Comparison of ENCODE assay signal across 8 cellular contexts in genomic region chr15:72375846-72376581, GRCh38. TPM values are rescaled to one million over a fixed set of nuclear protein-coding genes. Genes with fewer than 3 reads are reported as not detected.
DNase-seq lines count a peak whose midpoint lies in the region; ATAC-seq and TF ChIP-seq lines count a peak whose summit lies in the region.

Gene HEXA, minus strand, starts transcription at chr15:72376014. Its CDS starts 42 bp downstream, at chr15:72375972.

- H3K18ac ChIP-seq in IMR-90 (ENCODE audit: low read depth, low read length) = peak within 1 kb of the TSS; percentile 12

- dilution Hi-C loops in IMR-90 (cut with HindIII; ENCODE audit: low sequenced_read_pairs, unreplicated experiment) = no loop called here

- H3K4ac ChIP-seq in IMR-90 (ENCODE audit: low read depth, low read length) = peak within 1 kb of the TSS; percentile 91

- 0 out of 2 replicates have a peak, but pooled peaks cover 2% of the 10 kb centered on the region for H3K9me1 ChIP-seq in IMR-90 (ENCODE audit: insufficient read depth, low read length)

- peak within 1 kb of the TSS; percentile 80 for H4K5ac ChIP-seq in IMR-90 (ENCODE audit: low read depth, low read length)

- H3K9me3 ChIP-seq in IMR-90 (ENCODE audit: control insufficient read depth, insufficient read depth, low read length) (no peaks in the 10 kb centered on the region), OCI-LY7 (ENCODE audit: low read length) (no peaks in the 10 kb centered on the region), mononuclear cell (ENCODE audit: low read depth, low read length) (no peaks in the 10 kb centered on the region)

- H4K91ac ChIP-seq in IMR-90 (ENCODE audit: insufficient read depth, low read depth, low read length) = peak within 1 kb of the TSS; percentile 91

- peak; percentile 87 for ATAC-seq in GM21528 (IDR thresholded peaks at IDR 0.05; ENCODE audit: low FRiP score, unreplicated experiment)
- ATAC-seq in IMR-90 (ENCODE audit: low read depth) = peak; percentile 86

- no peak for TF ChIP-seq RAD21 in IMR-90 (IDR thresholded peaks at IDR 0.05; ENCODE audit: low read length)

- H3K4me3 ChIP-seq in IMR-90 (ENCODE audit: insufficient read depth, low read depth, low read length) (peak within 1 kb of the TSS; percentile 73), OCI-LY7 (ENCODE audit: low read depth, low read length, poor library complexity, severe bottlenecking) (peak within 1 kb of the TSS; percentile 94), epithelial cell of esophagus (ENCODE audit: low read length) (peak within 1 kb of the TSS; percentile 79), mononuclear cell (ENCODE audit: low read length) (peak within 1 kb of the TSS; percentile 84)

- H3K27ac ChIP-seq in IMR-90 (ENCODE audit: insufficient read depth, low read length) (peak within 1 kb of the TSS; percentile 73), OCI-LY7 (ENCODE audit: low read depth, low read length, poor library complexity, severe bottlenecking) (peak within 1 kb of the TSS; percentile 57)

- BruUV-seq in IMR-90 (replicated peaks; lab: Mats Ljungman, UMichigan) = no TSS peak
- TSS peak; percentile 96 for BruUV-seq in OCI-LY7 (replicated peaks; lab: Mats Ljungman, UMichigan)

- in situ Hi-C loops in IMR-90 (cut with MboI; ENCODE audit: low sequenced_read_pairs) = no loop called here

- peak within 1 kb of the TSS; percentile 26; the same call in 1 of the 2 replicates for H2AK5ac ChIP-seq in IMR-90 (ENCODE audit: low read depth, low read length)

- H2BK20ac ChIP-seq in IMR-90 (ENCODE audit: low read depth, low read length) = peak within 1 kb of the TSS; percentile 16; the same call in 1 of the 2 replicates

- 0 out of 2 replicates have a peak, but pooled peaks cover 3% of the 10 kb centered on the region for H4K20me1 ChIP-seq in IMR-90 (ENCODE audit: insufficient read depth, low read length)
- H4K20me1 ChIP-seq in OCI-LY7 (ENCODE audit: insufficient read depth, low read length) = no peaks in the 10 kb centered on the region

- H2BK120ac ChIP-seq in IMR-90 (ENCODE audit: low read depth, low read length) = peak within 1 kb of the TSS; percentile 66

- H3K27me3 ChIP-seq in IMR-90 (ENCODE audit: control insufficient read depth, insufficient read depth, low read length) (peaks cover 4% of the 10 kb centered on the region), mononuclear cell (ENCODE audit: insufficient read depth, low read length) (no peaks in the 10 kb centered on the region)

- H3K36me3 ChIP-seq in IMR-90 (ENCODE audit: control insufficient read depth, insufficient read depth, low read length) (0 out of 2 replicates have a peak, but pooled peaks cover 2% of the 10 kb centered on the region), OCI-LY7 (ENCODE audit: insufficient read depth, low read length) (no peaks in the 10 kb centered on the region)

- H3K4me1 ChIP-seq in IMR-90 (ENCODE audit: control insufficient read depth, insufficient read depth, low read length) = no peaks in the 10 kb centered on the region
- H3K4me1 ChIP-seq in OCI-LY7 (ENCODE audit: insufficient read depth, low read length, poor library complexity, severe bottlenecking) = peaks cover 27% of the 10 kb centered on the region
- H3K4me1 ChIP-seq in mononuclear cell (ENCODE audit: insufficient read depth, low read length) = peaks cover 57% of the 10 kb centered on the region

- H3K14ac ChIP-seq in IMR-90 (replicated peaks; ENCODE audit: low read depth, low read length) = peak within 1 kb of the TSS; percentile 92

- DNase-seq in DMS 273 (lab: John Stamatoyannopoulos, UW; ENCODE audit: unreplicated experiment) (peak; percentile 95), IMR-90 (peak; percentile 89), OCI-LY7 (ENCODE audit: low spot score) (peak; percentile 98), activated T-cell treated with anti-CD3 and anti-CD28 coated beads for 24 hours (ENCODE audit: low read depth) (peak; percentile 97), epithelial cell of esophagus (ENCODE audit: low read depth) (peak; percentile 88)
- DNase-seq in stimulated activated CD8-positive, alpha-beta memory T cell treated with anti-CD3 and anti-CD28 coated beads, Interleukin-2, amount 100 ng/mL, for 48 hours (ENCODE audit: low read depth in 2 of 2) = peak; percentile 97 to 98

- peak within 1 kb of the TSS; percentile 68; the same call in 1 of the 2 replicates for H3K56ac ChIP-seq in IMR-90 (ENCODE audit: extremely low read depth, insufficient read depth, low read length)

- H2AFZ ChIP-seq in IMR-90 (replicated peaks; ENCODE audit: low read length, poor library complexity) (peak within 1 kb of the TSS; percentile 98), OCI-LY7 (ENCODE audit: low read length) (peak within 1 kb of the TSS; percentile 97)

- peak; percentile 74 for TF ChIP-seq POLR2A in IMR-90 (IDR thresholded peaks at IDR 0.05; ENCODE audit: low read depth, low read length)

- POLR2A ChIA-PET in IMR-90 (lab: Charles Lee; ENCODE audit: unreplicated experiment) (no interaction called here), OCI-LY7 (lab: Charles Lee) (interaction anchor here (0.6 to 1.6 kb wide), 5 partner anchors 9 to 759 kb away, joined by 3 to 4 read pairs (median 3); no protein-coding TSS in a partner anchor)

- H3K23ac ChIP-seq in IMR-90 (ENCODE audit: low read depth, low read length) = peak within 1 kb of the TSS; percentile 88

- H2BK15ac ChIP-seq in IMR-90 (ENCODE audit: low read depth, low read length) = peak within 1 kb of the TSS; percentile 26; the same call in 1 of the 3 replicates

- intact Hi-C loops in IMR-90 (cut with micrococcal nuclease) (no loop called here), OCI-LY7 (cut with micrococcal nuclease; ENCODE audit: unreplicated experiment) (no loop called here)

- peaks cover 16 to 41% of the 10 kb centered on the region in 2 experiments; a peak in 3 of 4 replicates for H3K79me1 ChIP-seq in IMR-90 (ENCODE audit: low read depth in 1 of 2, low read length in 2 of 2)

- H3K9me2 ChIP-seq in OCI-LY7 (ENCODE audit: insufficient read depth, low read length) = no peaks in the 10 kb centered on the region

- peak within 1 kb of the TSS; percentile 90 to 98 for H4K8ac ChIP-seq in IMR-90 (ENCODE audit: low read depth in 2 of 2, low read length in 2 of 2)

- H2AK9ac ChIP-seq in IMR-90 (replicated peaks; ENCODE audit: low read depth, low read length, poor library complexity) = peak within 1 kb of the TSS; percentile 48

- H3K79me2 ChIP-seq in OCI-LY7 (ENCODE audit: insufficient read depth, low read depth, low read length) = peaks cover 28% of the 10 kb centered on the region

- H3K4me2 ChIP-seq in IMR-90 (ENCODE audit: low read depth, low read length) = peak within 1 kb of the TSS; percentile 70
- peak within 1 kb of the TSS; percentile 79 for H3K4me2 ChIP-seq in OCI-LY7 (ENCODE audit: low read length)

- 2% methylated on average over 38 of the region's 50 CpGs; no CpG with 5 or more reads in 1 of the 2 experiments for WGBS in IMR-90 (ENCODE audit: extremely low coverage in 2 of 2, insufficient read length in 1 of 2), 2 experiments

- H3K9ac ChIP-seq in IMR-90 (ENCODE audit: low read depth, low read length) = peak within 1 kb of the TSS; percentile 76

- peak within 1 kb of the TSS; percentile 69 for H2BK5ac ChIP-seq in IMR-90 (ENCODE audit: low read depth, low read length, poor library complexity, severe bottlenecking)

- TF ChIP-seq CTCF in IMR-90 (conservative IDR thresholded peaks at IDR 0.05; ENCODE audit: low read depth, low read length) = no peak
- TF ChIP-seq CTCF in OCI-LY7 (conservative IDR thresholded peaks at IDR 0.05; ENCODE audit: low read length) = no peak
- TF ChIP-seq CTCF in epithelial cell of esophagus (IDR thresholded peaks at IDR 0.05; ENCODE audit: insufficient read depth, low read depth, low read length, missing control alignments) = no peak

- CTCF ChIA-PET in IMR-90 (lab: Yijun Ruan, JAX) = interaction anchor here (1.3 kb wide), 1 partner anchor 158 kb away, joined by 3 read pairs; no protein-coding TSS in a partner anchor
- CTCF ChIA-PET in OCI-LY7 (lab: Charles Lee; ENCODE audit: unreplicated experiment) = no interaction called here

TF ChIP-seq in IMR-90, 13 proteins besides CTCF, POLR2A, EP300 and RAD21 (continues in another document):
- TF ChIP-seq RFX5 (IDR thresholded peaks at IDR 0.05; ENCODE audit: low read depth, low read length) (no peak), SMC3 (IDR thresholded peaks at IDR 0.05; ENCODE audit: low read depth, low read length) (no peak), MAZ (IDR thresholded peaks at IDR 0.05; ENCODE audit: borderline replicate concordance, low read depth, low read length) (peak; percentile 99), CEBPB (IDR thresholded peaks at IDR 0.05; ENCODE audit: low read depth, low read length) (no peak), MXI1 (IDR thresholded peaks at IDR 0.05; ENCODE audit: borderline replicate concordance, low read depth, low read length) (peak; percentile 29; the same call in 1 of the 2 replicates), FOS (IDR thresholded peaks at IDR 0.05; ENCODE audit: low read depth, low read length) (peak; percentile 100), BHLHE40 (IDR thresholded peaks at IDR 0.05; ENCODE audit: low read depth, low read length) (peak; percentile 87), RCOR1 (IDR thresholded peaks at IDR 0.05; ENCODE audit: insufficient replicate concordance, low read length) (no peak), USF2 (IDR thresholded peaks at IDR 0.05; ENCODE audit: low read depth, low read length) (peak; percentile 100), MAFK (IDR thresholded peaks at IDR 0.05; ENCODE audit: low read depth, low read length) (no peak)
- TF ChIP-seq, protein P1, sequence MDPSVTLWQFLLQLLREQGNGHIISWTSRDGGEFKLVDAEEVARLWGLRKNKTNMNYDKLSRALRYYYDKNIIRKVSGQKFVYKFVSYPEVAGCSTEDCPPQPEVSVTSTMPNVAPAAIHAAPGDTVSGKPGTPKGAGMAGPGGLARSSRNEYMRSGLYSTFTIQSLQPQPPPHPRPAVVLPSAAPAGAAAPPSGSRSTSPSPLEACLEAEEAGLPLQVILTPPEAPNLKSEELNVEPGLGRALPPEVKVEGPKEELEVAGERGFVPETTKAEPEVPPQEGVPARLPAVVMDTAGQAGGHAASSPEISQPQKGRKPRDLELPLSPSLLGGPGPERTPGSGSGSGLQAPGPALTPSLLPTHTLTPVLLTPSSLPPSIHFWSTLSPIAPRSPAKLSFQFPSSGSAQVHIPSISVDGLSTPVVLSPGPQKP (IDR thresholded peaks at IDR 0.05; ENCODE audit: borderline replicate concordance, low read depth, low read length) = no peak

RNA-seq across cellular contexts. Expression of gene HEXA, which starts in this region (rescaled TPM):
- 17.5 and 19.4 TPM in 2 replicates for total RNA-seq in IMR-90 (2012; rRNA removed)
- 103 and 115 TPM in 2 replicates for polyA plus RNA-seq in IMR-90 (2012; rRNA removed)
- 63.3 and 67.6 TPM in 2 replicates for polyA plus RNA-seq in IMR-90 (2012; cell fraction: cytosol; rRNA removed)
- 96.3 and 166 TPM in 2 replicates for polyA plus RNA-seq in IMR-90 (2012; cell fraction: nucleus; rRNA removed; ENCODE audit: low replicate concordance)
- total RNA-seq in OCI-LY7 (2014; rRNA removed; shearing (Covaris generic)) = 36.2 and 51.3 TPM in 2 replicates
- total RNA-seq in OCI-LY7 (2022) = 80.2 and 82.6 TPM in 2 replicates
- total RNA-seq in mononuclear cell = 70.2 TPM

Comparison
In these comparisons a context has a peak if more than half of its experiments do, and no peak if none do; other contexts are left out.
1. Peak in every context shown above with its lines: DNase-seq, ATAC-seq, H3K4me3 ChIP-seq and H3K27ac ChIP-seq.